In genomic region chr5:150389759-150390256, GRCh38 we compare ENCODE assay signal across 18 cellular contexts.
"Had no signal": no experiment of that assay in that cellular context is flagged by ENCODE, and none has a peak within 500 bp of the region (broad histone marks: within the 10 kb centered on the region; RNA-seq: fewer than 3 reads in every experiment).

No MANE protein-coding gene starts in this region.

- H3K4me3 ChIP-seq: lower lobe of right lung had no signal

- H3K27me3 Mint-ChIP-seq: activated CD4-positive, alpha-beta T cell treated with anti-CD3 and anti-CD28 coated beads for 36 hours; activated CD8-positive, alpha-beta T cell treated with anti-CD3 and anti-CD28 coated beads for 36 hours; activated naive CD8-positive, alpha-beta T cell treated with anti-CD3 and anti-CD28 coated beads, Interleukin-2, amount 10 ng/mL, durations not matched to agents 7 days and 5 days; brain; dendritic cell treated with granulocyte-macrophage colony-stimulating factor and Interleukin-4, amounts not matched to agents 40 ng/mL and 50 ng/mL, for 4 days; naive thymus-derived CD4-positive, alpha-beta T cell; stimulated activated naive CD8-positive, alpha-beta T cell treated with anti-CD3 and anti-CD28 coated beads, Interleukin-15, Interleukin-2, amounts not matched to agents 100 ng/mL and 50 ng/mL, for 24 hours had no signal

- H3K27ac Mint-ChIP-seq: activated CD4-positive, alpha-beta T cell treated with anti-CD3 and anti-CD28 coated beads for 36 hours; activated CD8-positive, alpha-beta T cell treated with anti-CD3 and anti-CD28 coated beads for 36 hours; activated naive CD8-positive, alpha-beta T cell treated with anti-CD3 and anti-CD28 coated beads, Interleukin-2, amount 10 ng/mL, durations not matched to agents 7 days and 5 days; brain; dendritic cell treated with granulocyte-macrophage colony-stimulating factor and Interleukin-4, amounts not matched to agents 40 ng/mL and 50 ng/mL, for 4 days; stimulated activated naive CD8-positive, alpha-beta T cell treated with anti-CD3 and anti-CD28 coated beads, Interleukin-15, Interleukin-2, amounts not matched to agents 100 ng/mL and 50 ng/mL, for 24 hours; T-helper 1 cell treated with Interleukin-12 subunit alpha and Interleukin-12 subunit beta and Interleukin-4 antibody, amounts not matched to agents 30 μg/mL and 1 μg/mL, for 36 hours had no signal

- DNase-seq: activated CD4-positive, alpha-beta T cell treated with anti-CD3 and anti-CD28 coated beads for 36 hours; activated CD8-positive, alpha-beta T cell treated with anti-CD3 and anti-CD28 coated beads for 36 hours; activated naive CD8-positive, alpha-beta T cell treated with anti-CD3 and anti-CD28 coated beads, Interleukin-2, amount 10 ng/mL, durations not matched to agents 7 days and 5 days; activated T-cell treated with anti-CD3 and anti-CD28 coated beads, Interleukin-2, amount 50 U/mL, for 72 hours; cerebellar nuclear complex; effector memory CD4-positive, alpha-beta T cell; foreskin melanocyte; left cardiac atrium; lower lobe of right lung; naive thymus-derived CD4-positive, alpha-beta T cell; stimulated activated CD4-positive, alpha-beta T cell treated with anti-CD3 and anti-CD28 coated beads, Interleukin-4, amount 100 ng/mL, for 24 hours; WERI-Rb-1 had no signal

- ATAC-seq: activated CD4-positive, alpha-beta T cell treated with anti-CD3 and anti-CD28 coated beads for 36 hours; activated CD8-positive, alpha-beta T cell treated with anti-CD3 and anti-CD28 coated beads for 36 hours; activated T-cell treated with anti-CD3 and anti-CD28 coated beads, Interleukin-2, amount 50 U/mL, for 72 hours; left cardiac atrium; lower lobe of right lung; naive thymus-derived CD4-positive, alpha-beta T cell had no signal

- H3K27me3 ChIP-seq: neutrophil had no signal

- H3K27ac ChIP-seq: epithelial cell of prostate, lower lobe of right lung, neutrophil, WERI-Rb-1 had no signal

- H3K9me3 ChIP-seq: lower lobe of right lung, neutrophil had no signal

- H3K4me3 Mint-ChIP-seq: activated CD4-positive, alpha-beta T cell treated with anti-CD3 and anti-CD28 coated beads for 36 hours; activated CD8-positive, alpha-beta T cell treated with anti-CD3 and anti-CD28 coated beads for 36 hours; activated naive CD8-positive, alpha-beta T cell treated with anti-CD3 and anti-CD28 coated beads, Interleukin-2, amount 10 ng/mL, durations not matched to agents 7 days and 5 days; activated T-cell treated with anti-CD3 and anti-CD28 coated beads, Interleukin-2, amount 50 U/mL, for 72 hours; brain; dendritic cell treated with granulocyte-macrophage colony-stimulating factor and Interleukin-4, amounts not matched to agents 40 ng/mL and 50 ng/mL, for 4 days; naive thymus-derived CD4-positive, alpha-beta T cell; stimulated activated naive CD8-positive, alpha-beta T cell treated with anti-CD3 and anti-CD28 coated beads, Interleukin-15, Interleukin-2, amounts not matched to agents 100 ng/mL and 50 ng/mL, for 24 hours; T-helper 1 cell treated with Interleukin-12 subunit alpha and Interleukin-12 subunit beta and Interleukin-4 antibody, amounts not matched to agents 30 μg/mL and 1 μg/mL, for 36 hours had no signal

- H3K4me1 Mint-ChIP-seq: activated CD4-positive, alpha-beta T cell treated with anti-CD3 and anti-CD28 coated beads for 36 hours; activated naive CD8-positive, alpha-beta T cell treated with anti-CD3 and anti-CD28 coated beads, Interleukin-2, amount 10 ng/mL, durations not matched to agents 7 days and 5 days; brain had no signal

- H3K9me3 Mint-ChIP-seq: activated CD8-positive, alpha-beta T cell treated with anti-CD3 and anti-CD28 coated beads for 36 hours; activated naive CD8-positive, alpha-beta T cell treated with anti-CD3 and anti-CD28 coated beads, Interleukin-2, amount 10 ng/mL, durations not matched to agents 7 days and 5 days; activated T-cell treated with anti-CD3 and anti-CD28 coated beads, Interleukin-2, amount 50 U/mL, for 72 hours; brain; dendritic cell treated with granulocyte-macrophage colony-stimulating factor and Interleukin-4, amounts not matched to agents 40 ng/mL and 50 ng/mL, for 4 days; naive thymus-derived CD4-positive, alpha-beta T cell; stimulated activated naive CD8-positive, alpha-beta T cell treated with anti-CD3 and anti-CD28 coated beads, Interleukin-15, Interleukin-2, amounts not matched to agents 100 ng/mL and 50 ng/mL, for 24 hours; T-helper 1 cell treated with Interleukin-12 subunit alpha and Interleukin-12 subunit beta and Interleukin-4 antibody, amounts not matched to agents 30 μg/mL and 1 μg/mL, for 36 hours had no signal

- H3K4me1 ChIP-seq: lower lobe of right lung had no signal
